8 cellular contexts compared by ENCODE assay signal in genomic region chr9:121972501-121972981, GRCh38.
DNase-seq lines count a peak whose midpoint lies in the region; ATAC-seq and TF ChIP-seq lines count a peak whose summit lies in the region.

No MANE protein-coding gene starts in this region.

- H3K27me3 ChIP-seq in lower lobe of right lung (ENCODE audit: low read depth) = no peaks in the 10 kb centered on the region

- intact Hi-C loops in lower lobe of right lung (cut with DNase I) = no loop called here

- no peaks in the 10 kb centered on the region for H3K9me3 ChIP-seq in lower lobe of right lung

- no peaks in the 10 kb centered on the region for H3K36me3 ChIP-seq in lower lobe of right lung

- no peak overlapping the region for H3K27ac Mint-ChIP-seq in activated T-cell treated with anti-CD3 and anti-CD28 coated beads, Interleukin-2, amount 50 U/mL, for 72 hours

- H3K36me3 Mint-ChIP-seq in activated T-cell treated with anti-CD3 and anti-CD28 coated beads, Interleukin-2, amount 50 U/mL, for 72 hours (ENCODE audit: insufficient read depth in 2 of 2) = no peaks in the 10 kb centered on the region

- no peaks in the 10 kb centered on the region for H3K9me3 Mint-ChIP-seq in activated T-cell treated with anti-CD3 and anti-CD28 coated beads, Interleukin-2, amount 50 U/mL, for 72 hours

- no peaks in the 10 kb centered on the region for H3K4me1 ChIP-seq in lower lobe of right lung

- H3K27ac ChIP-seq in lower lobe of right lung = peak overlapping the region; percentile 67

- ATAC-seq in HG02798 (IDR thresholded peaks at IDR 0.05; ENCODE audit: poor library complexity, unreplicated experiment) (peak; percentile 80), lower lobe of right lung (peak; percentile 95 to 96), HG03159 (IDR thresholded peaks at IDR 0.05; ENCODE audit: unreplicated experiment) (no peak)
- no peak for ATAC-seq in activated T-cell treated with anti-CD3 and anti-CD28 coated beads, Interleukin-2, amount 50 U/mL, for 72 hours (replicated peaks in 1 of 2)

- no peak overlapping the region for H3K4me3 Mint-ChIP-seq in activated T-cell treated with anti-CD3 and anti-CD28 coated beads, Interleukin-2, amount 50 U/mL, for 72 hours

- DNase-seq in GM03348 (ENCODE audit: low spot score) (peak; percentile 57), RPMI7951 (ENCODE audit: low read depth) (peak; percentile 87), lower lobe of right lung (peak; percentile 90), NCI-H2171 treated with DMSO at 0.1 percent for 48 hours (lab: John Stamatoyannopoulos, UW) (no peak), SW480 (ENCODE audit: low spot score) (no peak)
- no peak for DNase-seq in activated T-cell treated with anti-CD3 and anti-CD28 coated beads, Interleukin-2, amount 50 U/mL, for 72 hours

- H3K4me3 ChIP-seq in lower lobe of right lung = no peak overlapping the region

- no peak for TF ChIP-seq CTCF in lower lobe of right lung (IDR thresholded peaks at IDR 0.05)

- no peaks in the 10 kb centered on the region for H3K27me3 Mint-ChIP-seq in activated T-cell treated with anti-CD3 and anti-CD28 coated beads, Interleukin-2, amount 50 U/mL, for 72 hours (ENCODE audit: low read depth)

- no peaks in the 10 kb centered on the region for H3K4me1 Mint-ChIP-seq in activated T-cell treated with anti-CD3 and anti-CD28 coated beads, Interleukin-2, amount 50 U/mL, for 72 hours (ENCODE audit: low read depth)

Comparison
In these comparisons a context has a peak if more than half of its experiments do, and no peak if none do; other contexts are left out.
1. DNase-seq: peak in GM03348 (single experiment), RPMI7951 (single experiment) and lower lobe of right lung (single experiment); none in activated T-cell treated with anti-CD3 and anti-CD28 coated beads, Interleukin-2, amount 50 U/mL, for 72 hours (0 of 2), NCI-H2171 treated with DMSO at 0.1 percent for 48 hours (single experiment) and SW480 (single experiment).
2. ATAC-seq: peak in HG02798 (single experiment) and lower lobe of right lung (2 of 2); none in activated T-cell treated with anti-CD3 and anti-CD28 coated beads, Interleukin-2, amount 50 U/mL, for 72 hours (0 of 2) and HG03159 (single experiment).